In genomic region chr6:23145801-23146200, GRCh38 we compare ENCODE assay signal across 26 cellular contexts.
DNase-seq lines count a peak whose midpoint lies in the region; ATAC-seq and TF ChIP-seq lines count a peak whose summit lies in the region.
"Had no signal": no experiment of that assay in that cellular context is flagged by ENCODE, and none has a peak within 500 bp of the region (broad histone marks: within the 10 kb centered on the region; RNA-seq: fewer than 3 reads in every experiment).

No MANE protein-coding gene starts in this region.

- H3K27me3 ChIP-seq in A673 (replicated peaks; ENCODE audit: insufficient read depth, low read depth, low read length, poor library complexity) = no peaks in the 10 kb centered on the region
- H3K27me3 ChIP-seq: upper lobe of left lung had no signal

- TF ChIP-seq CTCF in A673 (conservative IDR thresholded peaks at IDR 0.05; ENCODE audit: low read depth, low read length) (no peak), fibroblast of mammary gland (conservative IDR thresholded peaks at IDR 0.05; ENCODE audit: control insufficient read depth, insufficient read depth, low read depth, low read length) (no peak)

- ATAC-seq in GM18861 (IDR thresholded peaks at IDR 0.05; ENCODE audit: unreplicated experiment) = no peak
- ATAC-seq: A549, K562, T-helper 17 cell had no signal

- CTCF ChIA-PET in A673 (lab: Charles Lee) = no interaction called here

- DNase-seq in A673 (ENCODE audit: low spot score) (peak; percentile 6), GM04503 (ENCODE audit: low read depth) (peak; percentile 22), SK-N-DZ (ENCODE audit: low spot score) (peak; percentile 37), fibroblast of mammary gland (ENCODE audit: low read depth) (peak; percentile 73), mesenteric fat pad (ENCODE audit: low spot score) (no peak)
- DNase-seq in stimulated activated CD4-positive, alpha-beta T cell treated with anti-CD3 and anti-CD28 coated beads, Interleukin-4, amount 100 ng/mL, for 4 hours = no peak
- no peak for DNase-seq in activated CD4-positive, alpha-beta T cell treated with anti-CD3 and anti-CD28 coated beads, Interleukin-2, amount 50 U/mL, for 4 hours
- DNase-seq: activated naive CD4-positive, alpha-beta T cell treated with anti-CD3 and anti-CD28 coated beads for 36 hours; amniotic stem cell; caudate nucleus; foreskin melanocyte; HCEC 1CT; mammary epithelial cell; NCI-H1105 treated with DMSO at 0.1 percent for 48 hours; NCI-H2029 treated with DMSO at 0.1 percent for 48 hours; NCI-H510A; nucleus accumbens; RPMI8226; stimulated activated CD4-positive, alpha-beta T cell treated with anti-CD3 and anti-CD28 coated beads, Interleukin-2, amount 100 ng/mL, for 24 hours; substantia nigra; T-helper 17 cell; upper lobe of left lung had no signal

- no peaks in the 10 kb centered on the region for H3K4me1 ChIP-seq in A673 (ENCODE audit: insufficient read depth, low read length, poor library complexity, severe bottlenecking)
- H3K4me1 ChIP-seq: A549, upper lobe of left lung had no signal

- intact Hi-C loops in A673 (cut with micrococcal nuclease; ENCODE audit: unreplicated experiment) = no loop called here

- H3K4me3 ChIP-seq in A673 (ENCODE audit: low read depth, low read length, poor library complexity, severe bottlenecking) (no peak overlapping the region), fibroblast of mammary gland (ENCODE audit: control insufficient read depth, low read depth, low read length) (no peak overlapping the region)
- H3K4me3 ChIP-seq: A549, K562, smooth muscle cell, upper lobe of left lung had no signal

- H3K9me3 ChIP-seq in A673 (ENCODE audit: low read depth, low read length, poor library complexity, severe bottlenecking) = no peaks in the 10 kb centered on the region
- H3K9me3 ChIP-seq: A549, upper lobe of left lung had no signal

- no peak overlapping the region for H3K27ac ChIP-seq in A673 (ENCODE audit: low read depth, low read length, poor library complexity, severe bottlenecking)
- H3K27ac ChIP-seq: A549, upper lobe of left lung had no signal

- BruUV-seq in A673 (replicated peaks; lab: Mats Ljungman, UMichigan) = no TSS peak

- POLR2A ChIA-PET in A673 (lab: Charles Lee; ENCODE audit: low non-redundant PET) = no interaction called here

- no peaks in the 10 kb centered on the region for H3K36me3 ChIP-seq in A673 (ENCODE audit: insufficient read depth, low read length, poor library complexity, severe bottlenecking)
- H3K36me3 ChIP-seq: upper lobe of left lung had no signal

Comparison
In these comparisons a context has a peak if more than half of its experiments do, and no peak if none do; other contexts are left out.
1. DNase-seq: peak in A673 (single experiment), GM04503 (single experiment), SK-N-DZ (single experiment) and fibroblast of mammary gland (single experiment); none in mesenteric fat pad (single experiment), stimulated activated CD4-positive, alpha-beta T cell treated with anti-CD3 and anti-CD28 coated beads, Interleukin-4, amount 100 ng/mL, for 4 hours (0 of 2) and activated CD4-positive, alpha-beta T cell treated with anti-CD3 and anti-CD28 coated beads, Interleukin-2, amount 50 U/mL, for 4 hours (0 of 2).